8 cellular contexts compared by ENCODE assay signal in the genomic region with DNA sequence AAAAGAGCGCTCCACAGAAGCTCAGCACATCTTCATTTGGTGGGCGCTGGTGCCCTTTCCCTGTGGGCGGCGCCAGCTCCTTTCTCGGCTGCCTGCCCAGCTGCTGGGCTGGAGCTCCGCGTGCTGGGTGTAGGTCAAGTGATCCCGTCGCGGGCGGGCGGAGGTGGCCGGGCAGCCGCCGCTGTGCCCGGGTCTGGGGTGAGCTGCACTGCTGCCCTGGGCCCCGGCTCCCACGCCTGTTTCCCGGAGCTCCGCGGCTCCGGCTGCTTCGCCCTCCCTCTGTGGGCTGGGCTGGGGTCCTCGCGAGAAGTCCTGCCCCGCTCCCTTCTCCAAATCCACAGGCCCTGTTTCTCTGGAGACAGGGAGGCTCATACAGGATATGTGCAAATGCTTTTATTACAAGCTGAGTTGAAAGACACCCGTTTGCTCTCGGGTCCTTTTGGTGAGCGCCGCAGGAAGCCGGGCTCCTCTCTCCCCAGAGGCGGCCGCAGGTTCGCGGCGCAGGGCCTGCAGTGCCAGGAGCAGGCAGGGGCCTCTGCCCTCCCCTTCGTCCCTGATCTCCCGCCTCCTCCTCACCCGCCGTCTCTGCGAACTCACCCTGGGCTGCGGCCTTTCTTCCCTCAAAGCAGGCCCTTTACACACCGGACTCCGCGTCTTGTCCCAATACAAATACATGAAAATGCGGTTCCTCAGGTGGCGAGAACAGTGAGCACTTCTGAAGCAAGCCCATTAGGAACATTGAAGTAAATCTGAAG.
DNase-seq lines count a peak whose midpoint lies in the region; ATAC-seq and TF ChIP-seq lines count a peak whose summit lies in the region.

No MANE protein-coding gene starts in this region.

- DNase-seq in NCI-H2107 treated with DMSO at 0.1 percent for 48 hours (lab: John Stamatoyannopoulos, UW; ENCODE audit: unreplicated experiment), result peak; percentile 27
- DNase-seq in NCI-H2107 (lab: John Stamatoyannopoulos, UW), result no peak
- DNase-seq in activated CD4-positive, alpha-beta T cell treated with anti-CD3 and anti-CD28 coated beads, Interleukin-2, amount 50 U/mL, for 1 hour, result peak; percentile 5
- DNase-seq in ecto neural progenitor cell (ENCODE audit: low spot score), result peak; percentile 84
- peak; percentile 8 to 13 for DNase-seq in stimulated activated CD4-positive, alpha-beta T cell treated with anti-CD3 and anti-CD28 coated beads, Interleukin-4, amount 100 ng/mL, for 48 hours (ENCODE audit: low read depth in 2 of 2)
- DNase-seq in HuH-7 (ENCODE audit: low spot score), result no peak

- H3K27ac ChIP-seq in liver (ENCODE audit: low read depth in 1 of 2, low read length in 2 of 2), result peak overlapping the region; percentile 63 to 77

- no peak for TF ChIP-seq CTCF in liver (IDR thresholded peaks at IDR 0.05; ENCODE audit: low read depth, low read length, missing input control)

- no peak for TF ChIP-seq RAD21 in liver (IDR thresholded peaks at IDR 0.05)

- H3K4me3 ChIP-seq in liver (ENCODE audit: low read depth in 1 of 3, low read length in 3 of 3), result peak overlapping the region; percentile 40 to 74 (median 56)

- no peaks in the 10 kb centered on the region for H3K9me3 ChIP-seq in liver (ENCODE audit: control insufficient read depth in 4 of 4, low read length in 3 of 4)

- ATAC-seq in HG03432 (IDR thresholded peaks at IDR 0.05; ENCODE audit: unreplicated experiment), result peak; percentile 72

- peak overlapping the region; percentile 8 to 48 for H3K9ac ChIP-seq in liver (ENCODE audit: low read depth in 1 of 2, low read length in 2 of 2)

- no peaks in the 10 kb centered on the region for H3K27me3 ChIP-seq in liver (ENCODE audit: control insufficient read depth in 4 of 4, insufficient read depth in 4 of 4, low read length in 3 of 4)

- H3K36me3 ChIP-seq in liver (ENCODE audit: control insufficient read depth in 4 of 4, insufficient read depth in 3 of 4, low read depth in 1 of 4, low read length in 3 of 4), result no peaks in the 10 kb centered on the region

- peaks cover 0 to 19% (median 6%) of the 10 kb centered on the region in 4 donors for H3K4me1 ChIP-seq in liver (ENCODE audit: control insufficient read depth in 4 of 4, insufficient read depth in 4 of 4, low read length in 3 of 4)

- 4% methylated on average over 47 of the region's 47 CpGs for WGBS in liver

TF ChIP-seq in liver, 16 proteins besides CTCF, POLR2A, EP300 and RAD21:
- TF ChIP-seq NR2F2 (IDR thresholded peaks at IDR 0.05), result peak; percentile 22
- no peak for TF ChIP-seq FOXA1 (IDR thresholded peaks at IDR 0.05)
- TF ChIP-seq YY1 (IDR thresholded peaks at IDR 0.05), result peak; percentile 27

Comparison
In these comparisons a context has a peak if more than half of its experiments do, and no peak if none do; other contexts are left out.
1. DNase-seq: peak in NCI-H2107 treated with DMSO at 0.1 percent for 48 hours (single experiment), activated CD4-positive, alpha-beta T cell treated with anti-CD3 and anti-CD28 coated beads, Interleukin-2, amount 50 U/mL, for 1 hour (single experiment), ecto neural progenitor cell (single experiment) and stimulated activated CD4-positive, alpha-beta T cell treated with anti-CD3 and anti-CD28 coated beads, Interleukin-4, amount 100 ng/mL, for 48 hours (2 of 2); none in NCI-H2107 (single experiment) and HuH-7 (single experiment).